In the genomic region with DNA sequence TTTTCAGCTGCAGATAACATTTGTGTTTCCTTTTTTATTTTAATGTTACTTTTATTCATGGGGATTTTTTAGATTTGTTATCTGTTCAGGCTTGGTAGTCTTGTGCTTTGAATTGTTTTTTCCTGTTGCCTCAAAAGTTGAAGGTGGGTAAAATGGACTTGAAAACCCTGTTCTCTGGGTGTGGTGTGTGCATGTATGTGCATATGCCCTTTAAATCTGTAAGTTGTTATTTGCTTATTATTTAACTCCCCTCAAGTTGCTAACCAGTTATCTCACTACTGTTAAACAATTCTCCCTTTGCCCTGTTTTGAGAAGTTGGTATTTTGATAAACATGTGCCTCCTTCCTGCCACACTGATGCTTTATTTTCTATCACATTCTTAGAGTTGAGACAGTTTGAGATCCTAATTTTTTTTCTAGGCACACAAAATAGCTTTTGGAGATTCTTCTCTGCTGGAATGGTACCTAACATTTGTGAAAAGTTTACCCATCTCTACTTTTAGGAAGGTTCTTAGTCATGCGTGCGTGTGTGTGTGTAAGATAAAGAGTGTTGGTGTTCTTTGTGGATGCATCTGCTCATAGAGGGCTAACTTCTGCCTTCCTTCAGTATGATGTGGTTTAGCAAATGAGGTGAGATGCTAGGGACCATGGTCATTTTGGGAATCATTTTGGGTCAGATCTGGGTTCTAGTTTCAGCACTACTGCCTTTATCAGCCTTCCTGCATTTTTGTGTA, we compare ENCODE assay signal across 17 cellular contexts. TPM values are rescaled to one million over a fixed set of nuclear protein-coding genes. Genes with fewer than 3 reads are reported as not detected.
A peak's percentile ranks its signal among the peaks of the same experiment; 100 is the strongest.
DNase-seq lines count a peak whose midpoint lies in the region; ATAC-seq and TF ChIP-seq lines count a peak whose summit lies in the region.
"Had no signal": no experiment of that assay in that cellular context is flagged by ENCODE, and none has a peak within 500 bp of the region (broad histone marks: within the 10 kb centered on the region; RNA-seq: fewer than 3 reads in every experiment).

No MANE protein-coding gene starts in this region.

- peak overlapping the region; percentile 93 for H3K27ac Mint-ChIP-seq in activated T-helper 2 cell treated with anti-CD3 and anti-CD28 coated beads, Interferon-gamma antibody, Interleukin-2, Interleukin-4, amounts not matched to agents 10 μg/mL and 5 μg/mL and 100 μg/mL, durations not matched to agents 14 hours and 24 hours and 36 hours
- H3K27ac Mint-ChIP-seq: IgD-negative memory B cell had no signal

- H3K27ac ChIP-seq in left ventricle myocardium inferior (replicated peaks) = peak overlapping the region; percentile 58
- H3K27ac ChIP-seq in upper lobe of left lung = peak overlapping the region; percentile 73 to 92 (median 82)
- H3K27ac ChIP-seq: SJCRH30 had no signal

- peaks cover 42% of the 10 kb centered on the region for H3K36me3 Mint-ChIP-seq in activated T-helper 2 cell treated with anti-CD3 and anti-CD28 coated beads, Interferon-gamma antibody, Interleukin-2, Interleukin-4, amounts not matched to agents 10 μg/mL and 5 μg/mL and 100 μg/mL, durations not matched to agents 14 hours and 24 hours and 36 hours (ENCODE audit: low read depth)

- ATAC-seq in Right ventricle myocardium superior (ENCODE audit: poor library complexity) (no peak), upper lobe of left lung (ENCODE audit: low FRiP score in 2 of 2) (no peak), left lobe of liver (no peak)

- H3K9me3 ChIP-seq in left ventricle myocardium inferior (replicated peaks) = no peaks in the 10 kb centered on the region
- no peaks in the 10 kb centered on the region for H3K9me3 ChIP-seq in mucosa of stomach (ENCODE audit: control insufficient read depth, low read length)
- no peaks in the 10 kb centered on the region for H3K9me3 ChIP-seq in upper lobe of left lung
- H3K9me3 ChIP-seq: adrenal gland, BE2C, SJCRH30 had no signal

- no peaks in the 10 kb centered on the region for H3K9me3 Mint-ChIP-seq in activated T-helper 2 cell treated with anti-CD3 and anti-CD28 coated beads, Interferon-gamma antibody, Interleukin-2, Interleukin-4, amounts not matched to agents 10 μg/mL and 5 μg/mL and 100 μg/mL, durations not matched to agents 14 hours and 24 hours and 36 hours

- H3K36me3 ChIP-seq in left ventricle myocardium inferior (peaks cover 10% of the 10 kb centered on the region), mucosa of stomach (ENCODE audit: control insufficient read depth, insufficient read depth, low read length) (no peaks in the 10 kb centered on the region), upper lobe of left lung (peaks cover 6 to 20% (median 9%) of the 10 kb centered on the region in 4 donors)
- H3K36me3 ChIP-seq: adrenal gland, BE2C had no signal

- intact Hi-C loops in left ventricle myocardium inferior (cut with micrococcal nuclease) (no loop called here), Right ventricle myocardium superior (cut with DNase I) (no loop called here)
- intact Hi-C loops in activated T-helper 2 cell treated with anti-CD3 and anti-CD28 coated beads, Interferon-gamma antibody, Interleukin-2, Interleukin-4, amounts not matched to agents 10 μg/mL and 5 μg/mL and 100 μg/mL, durations not matched to agents 14 hours and 24 hours and 36 hours (cut with micrococcal nuclease) = loop anchor here (1.0 to 2.0 kb wide), 2 partner anchors 13 to 14 kb away; no protein-coding TSS in a partner anchor

- TF ChIP-seq EP300 in upper lobe of left lung (IDR thresholded peaks at IDR 0.05) = no peak

- whole genome bisulfite sequencing in upper lobe of left lung, 2 donors = 43 to 69% methylated on average over 2 of the region's 2 CpGs

- peaks cover 80% of the 10 kb centered on the region for H3K4me1 ChIP-seq in left ventricle myocardium inferior
- peaks cover 35% of the 10 kb centered on the region for H3K4me1 ChIP-seq in mucosa of stomach (ENCODE audit: control insufficient read depth, insufficient read depth, low read length)
- peaks cover 67 to 91% (median 81%) of the 10 kb centered on the region in 4 donors for H3K4me1 ChIP-seq in upper lobe of left lung
- H3K4me1 ChIP-seq: BE2C, SJCRH30 had no signal

- no peak for DNase-seq in left ventricle myocardium inferior
- no peak for DNase-seq in Right ventricle myocardium superior
- no peak for DNase-seq in activated T-helper 2 cell treated with anti-CD3 and anti-CD28 coated beads, Interferon-gamma antibody, Interleukin-2, Interleukin-4, amounts not matched to agents 10 μg/mL and 5 μg/mL and 100 μg/mL, durations not matched to agents 14 hours and 24 hours and 36 hours (ENCODE audit: low spot score)
- no peak for DNase-seq in upper lobe of left lung
- DNase-seq in stimulated activated CD4-positive, alpha-beta T cell treated with anti-CD3 and anti-CD28 coated beads, Interleukin-1b, Interleukin-23, amount 100 ng/mL, for 48 hours = no peak
- no peak for DNase-seq in left lobe of liver (ENCODE audit: low spot score)
- no peak for DNase-seq in SIG-M5 (lab: John Stamatoyannopoulos, UW)
- DNase-seq: BE2C, left ventricle myocardium superior, NCI-H1694, NCI-H69, SJCRH30 had no signal

- TF ChIP-seq POLR2A in upper lobe of left lung (IDR thresholded peaks at IDR 0.05) = no peak

- peak overlapping the region; percentile 12 for H3K9ac ChIP-seq in mucosa of stomach (ENCODE audit: low read length)

- peak overlapping the region; percentile 45 for H3K4me3 Mint-ChIP-seq in activated T-helper 2 cell treated with anti-CD3 and anti-CD28 coated beads, Interferon-gamma antibody, Interleukin-2, Interleukin-4, amounts not matched to agents 10 μg/mL and 5 μg/mL and 100 μg/mL, durations not matched to agents 14 hours and 24 hours and 36 hours (ENCODE audit: low read depth)
- H3K4me3 Mint-ChIP-seq: IgD-negative memory B cell had no signal

- no peak for TF ChIP-seq CTCF in left ventricle myocardium inferior (IDR thresholded peaks at IDR 0.05; ENCODE audit: borderline replicate concordance)
- no peak for TF ChIP-seq CTCF in upper lobe of left lung (IDR thresholded peaks at IDR 0.05)

- H3K4me3 ChIP-seq in left ventricle myocardium inferior = no peak overlapping the region
- H3K4me3 ChIP-seq in mucosa of stomach (ENCODE audit: low read length) = no peak overlapping the region
- H3K4me3 ChIP-seq in upper lobe of left lung = no peak overlapping the region
- H3K4me3 ChIP-seq: adrenal gland, SJCRH30 had no signal

- no peaks in the 10 kb centered on the region for H3K27me3 ChIP-seq in left ventricle myocardium inferior (ENCODE audit: low read depth)
- no peaks in the 10 kb centered on the region for H3K27me3 ChIP-seq in mucosa of stomach (ENCODE audit: control insufficient read depth, insufficient read depth, low read length)
- no peaks in the 10 kb centered on the region for H3K27me3 ChIP-seq in upper lobe of left lung
- H3K27me3 ChIP-seq: adrenal gland, BE2C, SJCRH30 had no signal

- H3K27me3 Mint-ChIP-seq in activated T-helper 2 cell treated with anti-CD3 and anti-CD28 coated beads, Interferon-gamma antibody, Interleukin-2, Interleukin-4, amounts not matched to agents 10 μg/mL and 5 μg/mL and 100 μg/mL, durations not matched to agents 14 hours and 24 hours and 36 hours (ENCODE audit: low read depth) = no peaks in the 10 kb centered on the region
- H3K27me3 Mint-ChIP-seq: IgD-negative memory B cell had no signal

- H3K4me1 Mint-ChIP-seq in activated T-helper 2 cell treated with anti-CD3 and anti-CD28 coated beads, Interferon-gamma antibody, Interleukin-2, Interleukin-4, amounts not matched to agents 10 μg/mL and 5 μg/mL and 100 μg/mL, durations not matched to agents 14 hours and 24 hours and 36 hours (ENCODE audit: low read depth) = peaks cover 71% of the 10 kb centered on the region

RNA-seq across cellular contexts. Expression of gene TSPAN14, which starts 30.7 kb away (rescaled TPM):
- total RNA-seq in left ventricle myocardium inferior (33.4 TPM), Right ventricle myocardium superior (36.6 TPM), upper lobe of left lung (100 to 1,000 TPM in 4 of 6 donors, 10 to 100 TPM in 2; 52.1 to 157 (median 111) TPM), left lobe of liver (31.3 TPM)
- 45.4 and 51.1 TPM in 2 replicates for total RNA-seq in activated T-helper 2 cell treated with anti-CD3 and anti-CD28 coated beads, Interferon-gamma antibody, Interleukin-2, Interleukin-4, amounts not matched to agents 10 μg/mL and 5 μg/mL and 100 μg/mL, durations not matched to agents 14 hours and 24 hours and 36 hours

RNA-seq across cellular contexts. Expression of gene SH2D4B, which starts 52.9 kb away (rescaled TPM):
- total RNA-seq in left ventricle myocardium inferior (not detected), Right ventricle myocardium superior (not detected), upper lobe of left lung (1 to 10 TPM in 1 of 6 donors, under 1 TPM in 4, not detected in 1; 0.15 to 1.0 (median 0.55) TPM), left lobe of liver (not detected)
- 0.05 TPM in 1 of 2 replicates, not detected in the other for total RNA-seq in activated T-helper 2 cell treated with anti-CD3 and anti-CD28 coated beads, Interferon-gamma antibody, Interleukin-2, Interleukin-4, amounts not matched to agents 10 μg/mL and 5 μg/mL and 100 μg/mL, durations not matched to agents 14 hours and 24 hours and 36 hours
- total RNA-seq: G401, left ventricle myocardium superior, osteocyte, SJCRH30 had no signal
